8 cellular contexts compared by ENCODE assay signal in the genomic region with DNA sequence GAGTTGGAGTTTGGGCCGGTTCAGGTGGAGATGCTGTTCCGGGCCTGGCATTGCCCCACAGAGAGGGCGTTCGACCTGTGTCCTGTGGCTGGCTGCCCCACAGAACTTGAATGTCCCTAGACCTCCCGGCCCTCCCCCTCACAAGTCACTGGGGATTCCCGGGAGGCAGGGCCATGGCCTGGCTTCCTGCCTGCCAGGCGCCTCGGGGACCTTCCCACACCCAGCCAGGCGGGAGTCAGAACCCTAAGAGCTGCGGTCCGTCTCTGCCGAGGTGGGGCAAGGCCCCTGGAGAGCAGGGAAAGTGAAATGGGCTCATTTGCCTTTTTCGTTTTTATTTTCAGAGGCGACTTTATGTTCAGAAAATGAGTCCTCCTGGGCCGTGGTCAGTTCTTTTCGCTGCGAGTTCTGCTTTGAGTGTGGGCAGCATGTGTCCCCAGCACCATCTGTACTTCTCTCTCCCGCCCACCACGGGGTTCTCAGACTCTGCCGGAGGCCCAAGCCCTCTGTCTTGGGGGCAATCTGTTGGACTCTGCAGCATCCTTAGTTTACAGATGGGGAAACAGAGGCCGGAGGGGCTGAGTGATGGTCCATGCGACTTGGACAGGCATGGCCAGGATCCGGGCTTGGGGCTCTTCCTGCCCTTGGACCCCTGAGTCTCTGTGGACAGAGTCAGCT. TPM values are rescaled to one million over a fixed set of nuclear protein-coding genes. Genes with fewer than 3 reads are reported as not detected.
DNase-seq lines count a peak whose midpoint lies in the region; ATAC-seq and TF ChIP-seq lines count a peak whose summit lies in the region.

No MANE protein-coding gene starts in this region.

- ATAC-seq in HG03457 (IDR thresholded peaks at IDR 0.05; ENCODE audit: unreplicated experiment) (peak; percentile 49), HG03342 (IDR thresholded peaks at IDR 0.05; ENCODE audit: unreplicated experiment) (no peak)

- H3K14ac ChIP-seq in neuronal stem cell (ENCODE audit: low read length) = no peak overlapping the region

- no peaks in the 10 kb centered on the region for H3K9me3 Mint-ChIP-seq in MCF 10A (ENCODE audit: unreplicated experiment)

- H4K8ac ChIP-seq in neuronal stem cell (ENCODE audit: low read depth, low read length) = no peak overlapping the region

- peak overlapping the region; percentile 79 for H3K18ac ChIP-seq in neuronal stem cell (ENCODE audit: low read length)

- peak overlapping the region; percentile 50 for H2AK5ac ChIP-seq in neuronal stem cell (ENCODE audit: low read depth, low read length)

- no peaks in the 10 kb centered on the region for H3K36me3 Mint-ChIP-seq in MCF 10A (ENCODE audit: insufficient read depth, unreplicated experiment)

- no peaks in the 10 kb centered on the region for H3K9me3 ChIP-seq in breast epithelium
- peaks cover 0 to 2% of the 10 kb centered on the region in 2 donors for H3K9me3 ChIP-seq in neuronal stem cell (replicated peaks in 1 of 2; ENCODE audit: control insufficient read depth in 2 of 2, insufficient read depth in 1 of 2, low read depth in 1 of 2, low read length in 2 of 2)

- no peak overlapping the region for H3K4me3 Mint-ChIP-seq in MCF 10A (ENCODE audit: unreplicated experiment)

- H3K27me3 ChIP-seq in breast epithelium (no peaks in the 10 kb centered on the region), neuronal stem cell (ENCODE audit: control insufficient read depth in 3 of 3, insufficient read depth in 3 of 3, low read depth in 1 of 3, low read length in 3 of 3) (no peaks in the 10 kb centered on the region)

- no peak overlapping the region for H3K4ac ChIP-seq in neuronal stem cell (ENCODE audit: low read length)

- no peak for TF ChIP-seq POLR2A in breast epithelium (IDR thresholded peaks at IDR 0.05)

- no peak overlapping the region for H3K4me2 ChIP-seq in neuronal stem cell (ENCODE audit: insufficient read depth, low read length, poor library complexity, severe bottlenecking)

- no peaks in the 10 kb centered on the region for H3K4me1 Mint-ChIP-seq in MCF 10A (ENCODE audit: insufficient read depth, unreplicated experiment)

- no TSS peak for BruUV-seq in MCF 10A (replicated peaks; lab: Mats Ljungman, UMichigan)

- H3K4me1 ChIP-seq in breast epithelium = peaks cover 5 to 31% of the 10 kb centered on the region in 2 donors
- peaks cover 21 to 23% of the 10 kb centered on the region in 2 donors for H3K4me1 ChIP-seq in neuronal stem cell (ENCODE audit: control insufficient read depth in 2 of 2, insufficient read depth in 1 of 2, low read depth in 1 of 2, low read length in 2 of 2)

- peak overlapping the region; percentile 27 for H2BK5ac ChIP-seq in neuronal stem cell (ENCODE audit: low read length)

- DNase-seq in breast epithelium (ENCODE audit: low spot score in 2 of 2) = no peak
- DNase-seq in MCF 10A (ENCODE audit: unreplicated experiment) = no peak
- DNase-seq in neuronal stem cell (ENCODE audit: low spot score) = no peak
- DNase-seq in Ammon's horn (ENCODE audit: low spot score) = no peak
- DNase-seq in SIG-M5 (lab: John Stamatoyannopoulos, UW) = no peak

- H3K4me3 ChIP-seq in breast epithelium (peak overlapping the region in 1 of 3 donors; percentile 29), neuronal stem cell (ENCODE audit: low read length in 2 of 2) (no peak overlapping the region)

- H2BK15ac ChIP-seq in neuronal stem cell (ENCODE audit: low read length) = no peak overlapping the region

- H3K79me1 ChIP-seq in neuronal stem cell (ENCODE audit: low read depth, low read length) = peaks cover 18% of the 10 kb centered on the region

- H3K23ac ChIP-seq in neuronal stem cell (ENCODE audit: low read depth, low read length, poor library complexity) = no peak overlapping the region

- H2BK120ac ChIP-seq in neuronal stem cell (ENCODE audit: low read depth, low read length) = no peak overlapping the region

- H4K91ac ChIP-seq in neuronal stem cell (ENCODE audit: low read depth, low read length, poor library complexity) = no peak overlapping the region

- H3K27ac ChIP-seq in breast epithelium = peak overlapping the region; percentile 65 to 77
- peak overlapping the region; percentile 14 for H3K27ac ChIP-seq in angular gyrus (ENCODE audit: low read depth, low read length)
- no peak overlapping the region for H3K27ac ChIP-seq in neuronal stem cell (replicated peaks; ENCODE audit: low read length)

- H3K27ac Mint-ChIP-seq in MCF 10A (ENCODE audit: low read depth, unreplicated experiment) = no peak overlapping the region

- CTCF ChIA-PET in MCF 10A (lab: Yijun Ruan, JAX) = interaction anchor here (0.8 to 1.1 kb wide), 2 partner anchors 18 to 99 kb away, joined by 3 to 5 read pairs; no protein-coding TSS in a partner anchor

- H3K9ac ChIP-seq in neuronal stem cell (ENCODE audit: low read depth, low read length, poor library complexity) = no peak overlapping the region

- H3K36me3 ChIP-seq in breast epithelium (no peaks in the 10 kb centered on the region), neuronal stem cell (replicated peaks in 1 of 2; ENCODE audit: control insufficient read depth in 2 of 2, insufficient read depth in 2 of 2, low read length in 2 of 2) (peaks cover 26 to 95% of the 10 kb centered on the region in 2 donors)

- WGBS in neuronal stem cell (ENCODE audit: extremely low coverage in 2 of 2, insufficient read length in 2 of 2, insufficient replicate concordance in 1 of 2), 2 donors = no CpG with 5 or more reads among the region's 23 CpGs

- H3K27me3 Mint-ChIP-seq in MCF 10A (ENCODE audit: insufficient read depth, unreplicated experiment) = no peaks in the 10 kb centered on the region

- no peak overlapping the region for H2AFZ ChIP-seq in neuronal stem cell (ENCODE audit: low read length)

- TF ChIP-seq CTCF in breast epithelium (IDR thresholded peaks at IDR 0.05) (no peak), MCF 10A (IDR thresholded peaks at IDR 0.05; ENCODE audit: unreplicated experiment) (no peak)

- H2BK12ac ChIP-seq in neuronal stem cell (ENCODE audit: low read length) = no peak overlapping the region

- POLR2A ChIA-PET in MCF 10A (lab: Yijun Ruan, JAX) = no interaction called here

- intact Hi-C loops in breast epithelium (cut with DNase I; ENCODE audit: low total_unique reads) (loop anchor here (10.0 kb wide), 1 partner anchor 95 kb away; no protein-coding TSS in a partner anchor), MCF 10A (cut with micrococcal nuclease) (no loop called here)

RNA-seq across cellular contexts. Expression of gene RBM38, which starts 8.5 kb away (rescaled TPM):
- total RNA-seq in breast epithelium = 10 to 100 TPM in 2 of 3 donors, 1 to 10 TPM in 1; 5.1 to 13.5 (median 10.5) TPM
- 5.1 and 5.8 TPM in 2 replicates for total RNA-seq in MCF 10A (2022)
- polyA plus RNA-seq in neuronal stem cell (2013, experiment 1 of 2) = 38.4 TPM
- 40.3 TPM for polyA plus RNA-seq in neuronal stem cell (2013, experiment 2 of 2)

RNA-seq across cellular contexts. Expression of gene RAE1, which starts 48.7 kb away (rescaled TPM):
- total RNA-seq in breast epithelium = 10 to 100 TPM; 13.8 to 26.9 (median 17.4) TPM
- 46.7 and 60.3 TPM in 2 replicates for total RNA-seq in MCF 10A (2022)
- polyA plus RNA-seq in neuronal stem cell (2013, experiment 1 of 2) = 21.8 TPM
- polyA plus RNA-seq in neuronal stem cell (2013, experiment 2 of 2) = 21.8 TPM
